ENCODE assay signal across 19 cellular contexts in the genomic region with DNA sequence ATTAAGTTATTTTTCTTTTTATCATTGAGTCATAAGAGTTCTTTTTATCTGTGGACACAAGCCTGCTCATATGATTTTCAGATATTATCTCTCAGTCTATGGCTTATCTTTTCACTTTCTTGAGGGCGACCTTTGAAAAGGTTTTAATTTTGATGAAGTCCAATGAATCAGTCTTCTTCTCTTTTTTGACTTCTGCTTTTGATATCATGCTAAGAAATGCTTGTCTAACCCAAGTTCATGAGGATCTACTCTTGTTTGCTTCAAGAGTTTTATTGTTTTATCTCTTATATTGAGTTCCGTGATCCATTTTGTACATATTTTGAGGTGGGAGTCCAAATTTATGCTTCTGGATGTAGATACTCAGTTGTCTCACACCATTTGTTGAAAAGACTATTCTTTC.
"Had no signal": no experiment of that assay in that cellular context is flagged by ENCODE, and none has a peak within 500 bp of the region (broad histone marks: within the 10 kb centered on the region; RNA-seq: fewer than 3 reads in every experiment).

No MANE protein-coding gene starts in this region.

- H3K4me2 ChIP-seq: hepatocyte had no signal

- H2AFZ ChIP-seq: hepatocyte had no signal

- ATAC-seq: foreskin keratinocyte, left colon, left ventricle myocardium superior, psoas muscle, sciatic nerve had no signal

- H3K4me1 Mint-ChIP-seq: nephron had no signal

- H3K36me3 ChIP-seq: neutrophil had no signal

- H3K4me3 ChIP-seq: hepatocyte, lung, psoas muscle, spleen had no signal

- DNase-seq: dermis blood vessel endothelial cell; foreskin keratinocyte; left colon; left ventricle myocardium superior; mesenchymal stem cell; midbrain; psoas muscle; retina; spleen; stimulated activated CD4-positive, alpha-beta T cell treated with anti-CD3 and anti-CD28 coated beads, Interleukin-2, amount 100 ng/mL, for 24 hours; stimulated activated CD4-positive, alpha-beta T cell treated with anti-CD3 and anti-CD28 coated beads, Interleukin-4, amount 100 ng/mL, for 4 hours; stimulated activated naive CD4-positive, alpha-beta T cell treated with Interleukin-2 at 50 U/mL for 16 hours; trophoblast cell had no signal

- H3K27me3 ChIP-seq: foreskin keratinocyte, hepatocyte, neutrophil, spleen had no signal

- H3K27ac ChIP-seq: foreskin keratinocyte, hepatocyte, neutrophil, psoas muscle, spleen had no signal

- H3K27ac Mint-ChIP-seq: nephron had no signal

- H3K4me3 Mint-ChIP-seq: nephron had no signal

- H3K4me1 ChIP-seq: foreskin keratinocyte, spleen had no signal

- FAIRE-seq: colon had no signal

- H3K9me3 ChIP-seq: neutrophil, psoas muscle had no signal
